In the genomic region with DNA sequence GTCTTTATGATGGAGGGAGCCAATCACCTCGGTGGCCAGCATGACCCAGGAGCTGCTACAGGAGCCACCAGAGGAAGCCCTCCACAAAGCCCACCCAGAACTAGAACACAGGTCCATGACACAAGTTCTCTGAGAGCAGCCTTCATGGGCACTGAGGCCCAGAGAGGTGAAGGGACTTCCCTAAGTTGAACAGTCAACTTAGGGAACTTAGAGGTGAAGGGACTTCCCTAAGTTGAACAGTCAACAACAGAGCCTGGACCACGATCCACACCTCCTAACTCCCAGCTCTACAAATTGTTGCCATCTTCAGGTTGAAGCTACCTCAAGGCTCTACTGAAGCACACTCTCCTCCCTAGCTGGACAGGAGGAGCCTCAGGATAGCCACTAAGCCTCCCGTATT, we compare ENCODE assay signal across 17 cellular contexts.
DNase-seq lines count a peak whose midpoint lies in the region; ATAC-seq and TF ChIP-seq lines count a peak whose summit lies in the region.
"Had no signal": no experiment of that assay in that cellular context is flagged by ENCODE, and none has a peak within 500 bp of the region (broad histone marks: within the 10 kb centered on the region; RNA-seq: fewer than 3 reads in every experiment).

No MANE protein-coding gene starts in this region.

- WGBS in spleen, 5 donors, result 68 to 90% (median 74%) methylated on average over 3 of the region's 3 CpGs

- intact Hi-C loops in activated CD4-positive, alpha-beta T cell treated with anti-CD3 and anti-CD28 coated beads for 36 hours (cut with DNase I, micrococcal nuclease), result no loop called here
- intact Hi-C loops in CD14-positive monocyte (cut with micrococcal nuclease), result no loop called here
- intact Hi-C loops in spleen (cut with DNase I; ENCODE audit: low total_unique reads), result no loop called here

- H3K4me3 ChIP-seq in neural progenitor cell, result no peak overlapping the region
- H3K4me3 ChIP-seq in spleen, result no peak overlapping the region

- H3K36me3 Mint-ChIP-seq in activated CD4-positive, alpha-beta T cell treated with anti-CD3 and anti-CD28 coated beads for 36 hours (ENCODE audit: low read depth), result no peaks in the 10 kb centered on the region
- H3K36me3 Mint-ChIP-seq in neural progenitor cell (no peaks in the 10 kb centered on the region), CD14-positive monocyte (no peaks in the 10 kb centered on the region)

- no peaks in the 10 kb centered on the region for H3K36me3 ChIP-seq in neural progenitor cell
- H3K36me3 ChIP-seq in spleen, result no peaks in the 10 kb centered on the region

- H3F3A ChIP-seq in neural progenitor cell (ENCODE audit: low read depth), result no peaks in the 10 kb centered on the region

- no peaks in the 10 kb centered on the region for H3K27me3 Mint-ChIP-seq in activated CD4-positive, alpha-beta T cell treated with anti-CD3 and anti-CD28 coated beads for 36 hours
- H3K27me3 Mint-ChIP-seq in neural progenitor cell (ENCODE audit: insufficient read depth, low read depth) (peaks cover 7% of the 10 kb centered on the region), CD14-positive monocyte (ENCODE audit: low read depth in 3 of 3) (peaks cover 1 to 7% (median 7%) of the 10 kb centered on the region in 3 donors)

- TF ChIP-seq CTCF in neural progenitor cell (IDR thresholded peaks at IDR 0.05), result no peak
- no peak for TF ChIP-seq CTCF in CD14-positive monocyte (IDR thresholded peaks at IDR 0.05)
- TF ChIP-seq CTCF in spleen (IDR thresholded peaks at IDR 0.05 in 8 of 11, conservative IDR thresholded peaks at IDR 0.05 in 3 of 11), result no peak

- no peak overlapping the region for H3K4me3 Mint-ChIP-seq in activated CD4-positive, alpha-beta T cell treated with anti-CD3 and anti-CD28 coated beads for 36 hours
- H3K4me3 Mint-ChIP-seq in neural progenitor cell, result peak overlapping the region; percentile 44
- H3K4me3 Mint-ChIP-seq in CD14-positive monocyte, result no peak overlapping the region
- H3K4me3 Mint-ChIP-seq: CD8-positive, alpha-beta memory T cell had no signal

- H3K27me3 ChIP-seq in neural progenitor cell (no peaks in the 10 kb centered on the region), spleen (replicated peaks in 1 of 7) (no peaks in the 10 kb centered on the region)

- H3K4me2 ChIP-seq in neural progenitor cell, result no peak overlapping the region

- ATAC-seq in activated CD4-positive, alpha-beta T cell treated with anti-CD3 and anti-CD28 coated beads for 36 hours, result peak; percentile 95
- ATAC-seq in GM18873 (IDR thresholded peaks at IDR 0.05; ENCODE audit: low FRiP score, unreplicated experiment) (peak; percentile 59), HG02798 (IDR thresholded peaks at IDR 0.05; ENCODE audit: poor library complexity, unreplicated experiment) (peak; percentile 63)

- peak; percentile 41 for DNase-seq in activated CD4-positive, alpha-beta T cell treated with anti-CD3 and anti-CD28 coated beads for 36 hours
- DNase-seq in activated CD4-positive, alpha-beta T cell treated with anti-CD3 and anti-CD28 coated beads for 48 hours, result no peak
- no peak for DNase-seq in neural progenitor cell (ENCODE audit: low spot score)
- no peak for DNase-seq in CD14-positive monocyte (ENCODE audit: low spot score)
- DNase-seq in spleen, result no peak
- DNase-seq in middle frontal gyrus (ENCODE audit: extremely low spot score, low spot score), result no peak
- DNase-seq: CD8-positive, alpha-beta memory T cell; GF-D8; HCEC 1CT; NCI-H1417; NCI-H1930; NCI-H2171; NCI-H510A; SIG-M5 had no signal

- CTCF ChIA-PET in activated CD4-positive, alpha-beta T cell treated with anti-CD3 and anti-CD28 coated beads for 36 hours (lab: Charles Lee), result no interaction called here

- H3K4me1 Mint-ChIP-seq in activated CD4-positive, alpha-beta T cell treated with anti-CD3 and anti-CD28 coated beads for 36 hours, result peaks cover 7% of the 10 kb centered on the region
- no peaks in the 10 kb centered on the region for H3K4me1 Mint-ChIP-seq in neural progenitor cell
- no peaks in the 10 kb centered on the region for H3K4me1 Mint-ChIP-seq in CD14-positive monocyte

- H3K79me2 ChIP-seq in neural progenitor cell (ENCODE audit: low read depth), result no peaks in the 10 kb centered on the region

- H3K4me1 ChIP-seq in neural progenitor cell (peaks cover 6% of the 10 kb centered on the region), spleen (no peaks in the 10 kb centered on the region)

- H3K9me3 ChIP-seq in neural progenitor cell (ENCODE audit: low read depth) (no peaks in the 10 kb centered on the region), spleen (peaks cover 0 to 14% (median 6%) of the 10 kb centered on the region in 8 donors)

- H3K27ac ChIP-seq in neural progenitor cell (no peak overlapping the region), spleen (no peak overlapping the region)
- H3K27ac ChIP-seq: 22Rv1 had no signal

- no peak overlapping the region for H3K27ac Mint-ChIP-seq in activated CD4-positive, alpha-beta T cell treated with anti-CD3 and anti-CD28 coated beads for 36 hours
- H3K27ac Mint-ChIP-seq in neural progenitor cell (no peak overlapping the region), CD14-positive monocyte (no peak overlapping the region)
- H3K27ac Mint-ChIP-seq: CD8-positive, alpha-beta memory T cell had no signal

- no peak overlapping the region for H2AFZ ChIP-seq in neural progenitor cell (replicated peaks)

- no peak overlapping the region for H3K9ac ChIP-seq in neural progenitor cell

- no peak for TF ChIP-seq POLR2A in spleen (IDR thresholded peaks at IDR 0.05)

- no peaks in the 10 kb centered on the region for H3K9me3 Mint-ChIP-seq in activated CD4-positive, alpha-beta T cell treated with anti-CD3 and anti-CD28 coated beads for 36 hours (ENCODE audit: low read depth)
- H3K9me3 Mint-ChIP-seq in neural progenitor cell (peaks cover 4% of the 10 kb centered on the region), CD14-positive monocyte (peaks cover 0 to 9% (median 2%) of the 10 kb centered on the region in 7 donors)

- H4K20me1 ChIP-seq in neural progenitor cell (ENCODE audit: low read depth), result no peaks in the 10 kb centered on the region

- POLR2A ChIA-PET in activated CD4-positive, alpha-beta T cell treated with anti-CD3 and anti-CD28 coated beads for 36 hours (lab: Charles Lee), result no interaction called here
